10 cellular contexts compared by ENCODE assay signal in the genomic region with DNA sequence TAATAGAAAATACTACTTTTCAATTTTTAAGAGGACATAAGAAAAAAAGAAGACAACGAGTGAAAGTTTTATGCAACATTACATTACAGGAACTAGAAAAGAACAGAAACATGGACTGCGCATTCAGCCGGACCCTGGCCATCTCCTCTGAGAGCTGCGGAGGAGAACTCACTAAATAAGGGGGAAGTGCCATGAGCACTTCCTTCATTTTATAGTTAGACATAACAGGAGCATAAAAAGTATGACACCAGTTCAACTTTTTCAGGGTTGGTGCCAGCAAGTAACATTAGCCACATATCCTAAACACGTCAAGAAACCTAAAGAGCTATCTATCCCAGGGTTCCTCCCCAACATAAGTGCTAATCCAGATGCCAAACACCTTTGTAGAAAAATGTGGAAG.
DNase-seq lines count a peak whose midpoint lies in the region; ATAC-seq and TF ChIP-seq lines count a peak whose summit lies in the region.
"Had no signal": no experiment of that assay in that cellular context is flagged by ENCODE, and none has a peak within 500 bp of the region (broad histone marks: within the 10 kb centered on the region; RNA-seq: fewer than 3 reads in every experiment).

No MANE protein-coding gene starts in this region.

- H3K27me3 Mint-ChIP-seq in natural killer cell (ENCODE audit: low read depth in 2 of 2) = no peaks in the 10 kb centered on the region

- no peaks in the 10 kb centered on the region for H3F3A ChIP-seq in Loucy (ENCODE audit: low read depth)
- peaks cover 14% of the 10 kb centered on the region for H3F3A ChIP-seq in MM.1S (ENCODE audit: insufficient read depth, low read length)

- H3K4me2 ChIP-seq in Loucy (ENCODE audit: low read depth, low read length, poor library complexity, severe bottlenecking) (peak overlapping the region; percentile 76), MM.1S (ENCODE audit: low read depth, low read length) (no peak overlapping the region)

- H3K9me2 ChIP-seq in Loucy (replicated peaks; ENCODE audit: low read depth, low read length) = no peaks in the 10 kb centered on the region
- H3K9me2 ChIP-seq in MM.1S (replicated peaks; ENCODE audit: insufficient read depth, low read length) = no peaks in the 10 kb centered on the region

- DNase-seq in Ammon's horn (ENCODE audit: low spot score) = peak; percentile 29
- no peak for DNase-seq in colonic mucosa
- DNase-seq in natural killer cell = no peak
- DNase-seq in G401 (ENCODE audit: low spot score) = no peak
- DNase-seq in MM.1S = no peak
- DNase-seq: NCI-H1092 treated with DMSO at 0.1 percent for 48 hours had no signal

- H3K27ac ChIP-seq in colonic mucosa = peak overlapping the region; percentile 58
- H3K27ac ChIP-seq in MM.1S (ENCODE audit: low read length) = no peak overlapping the region
- H3K27ac ChIP-seq: RWPE1 had no signal

- H3K79me2 ChIP-seq in Loucy (ENCODE audit: insufficient read depth, low read length) (peaks cover 19% of the 10 kb centered on the region), MM.1S (ENCODE audit: low read length) (no peaks in the 10 kb centered on the region; the same call in 1 of the 2 replicates)

- H3K4me3 Mint-ChIP-seq in natural killer cell = no peak overlapping the region

- H3K27me3 ChIP-seq in Loucy (ENCODE audit: insufficient read depth, low read length, poor library complexity, severe bottlenecking) (no peaks in the 10 kb centered on the region), colonic mucosa (no peaks in the 10 kb centered on the region), MM.1S (replicated peaks; ENCODE audit: insufficient read depth, low read length) (no peaks in the 10 kb centered on the region)

- in situ Hi-C loops in G401 (cut with HindIII; ENCODE audit: low sequenced_read_pairs) = no loop called here

- H3K4me3 ChIP-seq in Loucy (ENCODE audit: low read length, poor library complexity, severe bottlenecking) (peak overlapping the region; percentile 66), colonic mucosa (no peak overlapping the region), MM.1S (ENCODE audit: low read length) (no peak overlapping the region)

- no peak for ATAC-seq in natural killer cell
- ATAC-seq in GM21619 (IDR thresholded peaks at IDR 0.05; ENCODE audit: unreplicated experiment) = no peak
- ATAC-seq in HG03442 (IDR thresholded peaks at IDR 0.05; ENCODE audit: unreplicated experiment) = no peak

- H2AFZ ChIP-seq in Loucy (ENCODE audit: low read length) (no peak overlapping the region), MM.1S (ENCODE audit: low read length) (no peak overlapping the region)

- peaks cover 32 to 33% of the 10 kb centered on the region in 2 donors for H3K4me1 Mint-ChIP-seq in natural killer cell

- H4K20me1 ChIP-seq in Loucy (ENCODE audit: insufficient read depth, low read length, poor library complexity, severe bottlenecking) (no peaks in the 10 kb centered on the region), MM.1S (ENCODE audit: insufficient read depth, low read length) (no peaks in the 10 kb centered on the region)

- H3K27ac Mint-ChIP-seq in natural killer cell = peak overlapping the region; percentile 90 to 95

- H3K36me3 Mint-ChIP-seq in natural killer cell = no peaks in the 10 kb centered on the region

- H3K9me3 Mint-ChIP-seq in natural killer cell = no peaks in the 10 kb centered on the region

- intact Hi-C loops in colonic mucosa (cut with DNase I) (no loop called here), natural killer cell (cut with micrococcal nuclease) (loop anchor here (2.0 kb wide), 1 partner anchor 19 kb away; no protein-coding TSS in a partner anchor)

- H3K36me3 ChIP-seq in Loucy (ENCODE audit: insufficient read depth, low read length) = no peaks in the 10 kb centered on the region
- H3K36me3 ChIP-seq in colonic mucosa = no peaks in the 10 kb centered on the region
- no peaks in the 10 kb centered on the region for H3K36me3 ChIP-seq in MM.1S (replicated peaks; ENCODE audit: insufficient read depth, low read length)

- H3K9ac ChIP-seq in Loucy (ENCODE audit: low read depth, low read length, poor library complexity, severe bottlenecking) (peak overlapping the region; percentile 70), colonic mucosa (ENCODE audit: low read depth in 2 of 2, low read length in 2 of 2) (peak overlapping the region in 1 of 2 donors; percentile 83), MM.1S (ENCODE audit: low read length) (no peak overlapping the region)

- H3K9me3 ChIP-seq in Loucy (ENCODE audit: insufficient read depth, low read depth, low read length) (no peaks in the 10 kb centered on the region), colonic mucosa (no peaks in the 10 kb centered on the region), MM.1S (replicated peaks; ENCODE audit: insufficient read depth, low read length) (no peaks in the 10 kb centered on the region)

- peaks cover 48% of the 10 kb centered on the region for H3K4me1 ChIP-seq in Loucy (ENCODE audit: insufficient read depth, low read length, poor library complexity, severe bottlenecking)
- peaks cover 6% of the 10 kb centered on the region for H3K4me1 ChIP-seq in colonic mucosa
- peaks cover 18% of the 10 kb centered on the region for H3K4me1 ChIP-seq in MM.1S (ENCODE audit: low read length)

- TF ChIP-seq CTCF in Loucy (conservative IDR thresholded peaks at IDR 0.05; ENCODE audit: low read length) (no peak), colonic mucosa (IDR thresholded peaks at IDR 0.05) (no peak), natural killer cell (IDR thresholded peaks at IDR 0.05) (no peak), MM.1S (IDR thresholded peaks at IDR 0.05; ENCODE audit: low read length) (no peak)
